ENCODE assay signal across 1 cellular context in the genomic region with DNA sequence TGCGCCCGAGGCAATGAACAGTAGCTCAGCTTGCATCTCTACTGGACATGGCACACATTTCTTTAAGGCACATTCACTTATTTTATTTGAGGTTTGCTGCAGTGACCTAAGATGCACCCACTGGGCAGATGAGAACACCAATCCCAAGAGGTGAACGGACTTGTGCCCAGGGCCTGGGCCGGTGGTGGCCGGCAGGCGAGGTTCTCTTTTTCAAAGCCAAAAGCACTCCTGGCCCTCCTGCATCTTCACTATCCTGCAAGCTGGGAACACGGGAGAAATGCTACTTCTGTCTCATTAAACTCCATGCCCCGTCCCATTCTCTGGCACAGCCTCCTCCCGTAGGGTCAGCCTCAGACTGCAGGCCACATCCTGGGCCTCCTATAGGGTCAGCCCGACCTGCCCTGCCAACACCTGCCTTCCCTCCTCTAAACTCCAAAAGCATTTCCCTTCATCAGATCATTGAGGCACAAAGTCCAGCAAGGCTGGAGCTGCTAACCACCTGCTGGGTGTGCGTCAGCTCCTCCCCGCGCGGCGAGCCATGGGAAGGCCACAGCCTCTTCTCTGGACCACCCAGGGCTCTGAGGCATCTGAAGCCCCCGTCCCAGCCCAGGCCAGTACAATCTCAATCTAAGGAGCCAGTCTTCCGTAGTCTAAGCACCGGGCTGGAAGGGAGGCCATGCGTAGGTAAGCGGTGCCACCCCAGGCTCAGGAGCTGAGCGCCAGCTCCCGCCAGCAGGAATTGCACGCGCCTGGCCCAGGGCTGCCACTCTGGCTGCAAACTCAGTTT.
TF ChIP-seq lines count a peak whose summit lies in the region.

No MANE protein-coding gene starts in this region.

TF ChIP-seq in HepG2, 621 proteins besides CTCF, POLR2A, EP300 and RAD21:
- TF ChIP-seq SNAPC2 (CRISPR knock-in tag; IDR thresholded peaks at IDR 0.05), result no peak
- TF ChIP-seq NR1H2 (CRISPR knock-in tag; IDR thresholded peaks at IDR 0.05; ENCODE audit: borderline replicate concordance, low read depth), result no peak
- TF ChIP-seq, protein P1, sequence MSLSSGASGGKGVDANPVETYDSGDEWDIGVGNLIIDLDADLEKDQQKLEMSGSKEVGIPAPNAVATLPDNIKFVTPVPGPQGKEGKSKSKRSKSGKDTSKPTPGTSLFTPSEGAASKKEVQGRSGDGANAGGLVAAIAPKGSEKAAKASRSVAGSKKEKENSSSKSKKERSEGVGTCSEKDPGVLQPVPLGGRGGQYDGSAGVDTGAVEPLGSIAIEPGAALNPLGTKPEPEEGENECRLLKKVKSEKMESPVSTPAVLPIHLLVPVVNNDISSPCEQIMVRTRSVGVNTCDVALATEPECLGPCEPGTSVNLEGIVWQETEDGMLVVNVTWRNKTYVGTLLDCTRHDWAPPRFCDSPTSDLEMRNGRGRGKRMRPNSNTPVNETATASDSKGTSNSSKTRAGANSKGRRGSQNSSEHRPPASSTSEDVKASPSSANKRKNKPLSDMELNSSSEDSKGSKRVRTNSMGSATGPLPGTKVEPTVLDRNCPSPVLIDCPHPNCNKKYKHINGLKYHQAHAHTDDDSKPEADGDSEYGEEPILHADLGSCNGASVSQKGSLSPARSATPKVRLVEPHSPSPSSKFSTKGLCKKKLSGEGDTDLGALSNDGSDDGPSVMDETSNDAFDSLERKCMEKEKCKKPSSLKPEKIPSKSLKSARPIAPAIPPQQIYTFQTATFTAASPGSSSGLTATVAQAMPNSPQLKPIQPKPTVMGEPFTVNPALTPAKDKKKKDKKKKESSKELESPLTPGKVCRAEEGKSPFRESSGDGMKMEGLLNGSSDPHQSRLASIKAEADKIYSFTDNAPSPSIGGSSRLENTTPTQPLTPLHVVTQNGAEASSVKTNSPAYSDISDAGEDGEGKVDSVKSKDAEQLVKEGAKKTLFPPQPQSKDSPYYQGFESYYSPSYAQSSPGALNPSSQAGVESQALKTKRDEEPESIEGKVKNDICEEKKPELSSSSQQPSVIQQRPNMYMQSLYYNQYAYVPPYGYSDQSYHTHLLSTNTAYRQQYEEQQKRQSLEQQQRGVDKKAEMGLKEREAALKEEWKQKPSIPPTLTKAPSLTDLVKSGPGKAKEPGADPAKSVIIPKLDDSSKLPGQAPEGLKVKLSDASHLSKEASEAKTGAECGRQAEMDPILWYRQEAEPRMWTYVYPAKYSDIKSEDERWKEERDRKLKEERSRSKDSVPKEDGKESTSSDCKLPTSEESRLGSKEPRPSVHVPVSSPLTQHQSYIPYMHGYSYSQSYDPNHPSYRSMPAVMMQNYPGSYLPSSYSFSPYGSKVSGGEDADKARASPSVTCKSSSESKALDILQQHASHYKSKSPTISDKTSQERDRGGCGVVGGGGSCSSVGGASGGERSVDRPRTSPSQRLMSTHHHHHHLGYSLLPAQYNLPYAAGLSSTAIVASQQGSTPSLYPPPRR (CRISPR knock-in tag; IDR thresholded peaks at IDR 0.05; ENCODE audit: borderline replicate concordance), result no peak
- TF ChIP-seq, protein P2, sequence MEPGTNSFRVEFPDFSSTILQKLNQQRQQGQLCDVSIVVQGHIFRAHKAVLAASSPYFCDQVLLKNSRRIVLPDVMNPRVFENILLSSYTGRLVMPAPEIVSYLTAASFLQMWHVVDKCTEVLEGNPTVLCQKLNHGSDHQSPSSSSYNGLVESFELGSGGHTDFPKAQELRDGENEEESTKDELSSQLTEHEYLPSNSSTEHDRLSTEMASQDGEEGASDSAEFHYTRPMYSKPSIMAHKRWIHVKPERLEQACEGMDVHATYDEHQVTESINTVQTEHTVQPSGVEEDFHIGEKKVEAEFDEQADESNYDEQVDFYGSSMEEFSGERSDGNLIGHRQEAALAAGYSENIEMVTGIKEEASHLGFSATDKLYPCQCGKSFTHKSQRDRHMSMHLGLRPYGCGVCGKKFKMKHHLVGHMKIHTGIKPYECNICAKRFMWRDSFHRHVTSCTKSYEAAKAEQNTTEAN (CRISPR knock-in tag; conservative IDR thresholded peaks at IDR 0.05), result no peak
- TF ChIP-seq KLF11 (CRISPR knock-in tag; IDR thresholded peaks at IDR 0.05), result no peak
- TF ChIP-seq ZNF263 (CRISPR knock-in tag; IDR thresholded peaks at IDR 0.05), result no peak
- TF ChIP-seq NR2F2 (IDR thresholded peaks at IDR 0.05; ENCODE audit: borderline replicate concordance, low read depth), result no peak
- TF ChIP-seq, protein P3, sequence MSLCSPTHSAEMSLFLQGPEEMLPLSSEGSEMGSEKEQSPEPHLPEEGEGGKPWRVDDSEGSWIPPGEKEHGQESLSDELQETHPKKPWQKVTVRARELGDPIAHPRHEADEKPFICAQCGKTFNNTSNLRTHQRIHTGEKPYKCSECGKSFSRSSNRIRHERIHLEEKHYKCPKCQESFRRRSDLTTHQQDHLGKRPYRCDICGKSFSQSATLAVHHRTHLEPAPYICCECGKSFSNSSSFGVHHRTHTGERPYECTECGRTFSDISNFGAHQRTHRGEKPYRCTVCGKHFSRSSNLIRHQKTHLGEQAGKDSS (CRISPR knock-in tag; IDR thresholded peaks at IDR 0.05; ENCODE audit: borderline replicate concordance, low read depth), result no peak
- no peak for TF ChIP-seq ZNF83 (CRISPR knock-in tag; IDR thresholded peaks at IDR 0.05; ENCODE audit: borderline replicate concordance)
- no peak for TF ChIP-seq JUN (CRISPR knock-in tag; IDR thresholded peaks at IDR 0.05)
- no peak for TF ChIP-seq MEF2D (CRISPR knock-in tag; IDR thresholded peaks at IDR 0.05)
- TF ChIP-seq NR3C1 (CRISPR knock-in tag; IDR thresholded peaks at IDR 0.05), result no peak
- TF ChIP-seq ZNF20 (CRISPR knock-in tag; IDR thresholded peaks at IDR 0.05), result no peak
- TF ChIP-seq BRD4 (CRISPR knock-in tag; IDR thresholded peaks at IDR 0.05), result no peak
- TF ChIP-seq, protein P4, sequence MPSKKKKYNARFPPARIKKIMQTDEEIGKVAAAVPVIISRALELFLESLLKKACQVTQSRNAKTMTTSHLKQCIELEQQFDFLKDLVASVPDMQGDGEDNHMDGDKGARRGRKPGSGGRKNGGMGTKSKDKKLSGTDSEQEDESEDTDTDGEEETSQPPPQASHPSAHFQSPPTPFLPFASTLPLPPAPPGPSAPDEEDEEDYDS (CRISPR knock-in tag; IDR thresholded peaks at IDR 0.05), result no peak
- TF ChIP-seq, protein P5, sequence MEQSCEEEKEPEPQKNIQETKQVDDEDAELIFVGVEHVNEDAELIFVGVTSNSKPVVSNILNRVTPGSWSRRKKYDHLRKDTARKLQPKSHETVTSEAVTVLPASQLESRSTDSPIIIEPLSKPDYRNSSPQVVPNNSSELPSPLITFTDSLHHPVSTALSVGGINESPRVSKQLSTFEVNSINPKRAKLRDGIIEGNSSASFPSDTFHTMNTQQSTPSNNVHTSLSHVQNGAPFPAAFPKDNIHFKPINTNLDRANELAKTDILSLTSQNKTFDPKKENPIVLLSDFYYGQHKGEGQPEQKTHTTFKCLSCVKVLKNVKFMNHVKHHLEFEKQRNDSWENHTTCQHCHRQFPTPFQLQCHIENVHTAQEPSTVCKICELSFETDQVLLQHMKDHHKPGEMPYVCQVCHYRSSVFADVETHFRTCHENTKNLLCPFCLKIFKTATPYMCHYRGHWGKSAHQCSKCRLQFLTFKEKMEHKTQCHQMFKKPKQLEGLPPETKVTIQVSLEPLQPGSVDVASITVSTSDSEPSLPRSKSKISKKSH (CRISPR knock-in tag; IDR thresholded peaks at IDR 0.05; ENCODE audit: borderline replicate concordance), result no peak
- no peak for TF ChIP-seq DR1 (CRISPR knock-in tag; IDR thresholded peaks at IDR 0.05)
- TF ChIP-seq, protein P6, sequence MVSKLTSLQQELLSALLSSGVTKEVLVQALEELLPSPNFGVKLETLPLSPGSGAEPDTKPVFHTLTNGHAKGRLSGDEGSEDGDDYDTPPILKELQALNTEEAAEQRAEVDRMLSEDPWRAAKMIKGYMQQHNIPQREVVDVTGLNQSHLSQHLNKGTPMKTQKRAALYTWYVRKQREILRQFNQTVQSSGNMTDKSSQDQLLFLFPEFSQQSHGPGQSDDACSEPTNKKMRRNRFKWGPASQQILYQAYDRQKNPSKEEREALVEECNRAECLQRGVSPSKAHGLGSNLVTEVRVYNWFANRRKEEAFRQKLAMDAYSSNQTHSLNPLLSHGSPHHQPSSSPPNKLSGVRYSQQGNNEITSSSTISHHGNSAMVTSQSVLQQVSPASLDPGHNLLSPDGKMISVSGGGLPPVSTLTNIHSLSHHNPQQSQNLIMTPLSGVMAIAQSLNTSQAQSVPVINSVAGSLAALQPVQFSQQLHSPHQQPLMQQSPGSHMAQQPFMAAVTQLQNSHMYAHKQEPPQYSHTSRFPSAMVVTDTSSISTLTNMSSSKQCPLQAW (CRISPR knock-in tag; IDR thresholded peaks at IDR 0.05), result no peak
- TF ChIP-seq, protein P7, sequence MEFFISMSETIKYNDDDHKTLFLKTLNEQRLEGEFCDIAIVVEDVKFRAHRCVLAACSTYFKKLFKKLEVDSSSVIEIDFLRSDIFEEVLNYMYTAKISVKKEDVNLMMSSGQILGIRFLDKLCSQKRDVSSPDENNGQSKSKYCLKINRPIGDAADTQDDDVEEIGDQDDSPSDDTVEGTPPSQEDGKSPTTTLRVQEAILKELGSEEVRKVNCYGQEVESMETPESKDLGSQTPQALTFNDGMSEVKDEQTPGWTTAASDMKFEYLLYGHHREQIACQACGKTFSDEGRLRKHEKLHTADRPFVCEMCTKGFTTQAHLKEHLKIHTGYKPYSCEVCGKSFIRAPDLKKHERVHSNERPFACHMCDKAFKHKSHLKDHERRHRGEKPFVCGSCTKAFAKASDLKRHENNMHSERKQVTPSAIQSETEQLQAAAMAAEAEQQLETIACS (CRISPR knock-in tag; IDR thresholded peaks at IDR 0.05), result no peak
